In genomic region chr19:4695224-4695731, GRCh38 we compare ENCODE assay signal across 15 cellular contexts. TPM values are rescaled to one million over a fixed set of nuclear protein-coding genes. Genes with fewer than 3 reads are reported as not detected.
DNase-seq lines count a peak whose midpoint lies in the region; ATAC-seq and TF ChIP-seq lines count a peak whose summit lies in the region.
"Had no signal": no experiment of that assay in that cellular context is flagged by ENCODE, and none has a peak within 500 bp of the region (broad histone marks: within the 10 kb centered on the region; RNA-seq: fewer than 3 reads in every experiment).

No MANE protein-coding gene starts in this region.

- peak overlapping the region; percentile 44 to 85 for H3K27ac ChIP-seq in liver (ENCODE audit: low read depth in 1 of 2, low read length in 2 of 2)
- peak overlapping the region; percentile 85 for H3K27ac ChIP-seq in suprapubic skin

- no peak for ATAC-seq in GM19467 (IDR thresholded peaks at IDR 0.05; ENCODE audit: unreplicated experiment)
- ATAC-seq: stimulated activated naive B cell treated with anti-CD40 and anti-IgM and Interleukin-4, amounts not matched to agents 10 μg/mL and 1 μg/mL and 100 μg/mL, for 72 hours had no signal

- 41% methylated on average over 19 of the region's 19 CpGs for WGBS in liver
- WGBS in suprapubic skin, result 78% methylated on average over 14 of the region's 19 CpGs

- no peak for TF ChIP-seq RAD21 in liver (IDR thresholded peaks at IDR 0.05)

- H3K4me3 ChIP-seq in liver (ENCODE audit: low read depth in 1 of 3, low read length in 3 of 3) (no peak overlapping the region), suprapubic skin (no peak overlapping the region)
- H3K4me3 ChIP-seq: prostate gland had no signal

- H3K27me3 ChIP-seq in liver (ENCODE audit: control insufficient read depth in 4 of 4, insufficient read depth in 4 of 4, low read length in 3 of 4) (no peaks in the 10 kb centered on the region), suprapubic skin (no peaks in the 10 kb centered on the region)

- TF ChIP-seq CTCF in liver (IDR thresholded peaks at IDR 0.05; ENCODE audit: low read depth, low read length, missing input control) (no peak), suprapubic skin (IDR thresholded peaks at IDR 0.05) (no peak)

- peaks cover 24 to 43% (median 35%) of the 10 kb centered on the region in 4 donors for H3K36me3 ChIP-seq in liver (ENCODE audit: control insufficient read depth in 4 of 4, insufficient read depth in 3 of 4, low read depth in 1 of 4, low read length in 3 of 4)
- peaks cover 90% of the 10 kb centered on the region for H3K36me3 ChIP-seq in suprapubic skin

- H3K4me1 ChIP-seq in liver (ENCODE audit: control insufficient read depth in 4 of 4, insufficient read depth in 4 of 4, low read length in 3 of 4) (peaks cover 13 to 47% (median 32%) of the 10 kb centered on the region in 4 donors), suprapubic skin (peaks cover 63% of the 10 kb centered on the region)
- H3K4me1 ChIP-seq: prostate gland had no signal

- H3K9me3 ChIP-seq in liver (ENCODE audit: control insufficient read depth in 4 of 4, low read length in 3 of 4) (no peaks in the 10 kb centered on the region), suprapubic skin (no peaks in the 10 kb centered on the region)
- H3K9me3 ChIP-seq: prostate gland had no signal

- no peak for TF ChIP-seq POLR2A in suprapubic skin (IDR thresholded peaks at IDR 0.05)

- DNase-seq in NCI-H2029 treated with DMSO at 0.1 percent for 48 hours (lab: John Stamatoyannopoulos, UW), result peak; percentile 45
- DNase-seq in cerebellar cortex (ENCODE audit: low spot score), result peak; percentile 62
- no peak for DNase-seq in suprapubic skin (ENCODE audit: low spot score in 2 of 2)
- DNase-seq in putamen (ENCODE audit: low spot score), result no peak
- DNase-seq in stimulated activated CD4-positive, alpha-beta T cell treated with anti-CD3 and anti-CD28 coated beads, Interleukin-4, amount 100 ng/mL, for 1 hour, result no peak
- no peak for DNase-seq in HuH-7.5 (ENCODE audit: low spot score)
- DNase-seq: activated CD4-positive, alpha-beta memory T cell treated with anti-CD3 and anti-CD28 coated beads for 36 hours; CD8-positive, alpha-beta memory T cell; NCI-H1105 treated with DMSO at 0.1 percent for 48 hours; NCI-H526; stimulated activated CD4-positive, alpha-beta T cell treated with anti-CD3 and anti-CD28 coated beads, Interleukin-4, amount 100 ng/mL, for 4 hours; stimulated activated naive B cell treated with anti-CD40 and anti-IgM and Interleukin-4, amounts not matched to agents 10 μg/mL and 1 μg/mL and 100 μg/mL, for 72 hours had no signal

- no peak overlapping the region for H3K9ac ChIP-seq in liver (ENCODE audit: low read depth in 1 of 2, low read length in 2 of 2)

- TF ChIP-seq EP300 in suprapubic skin (IDR thresholded peaks at IDR 0.05), result no peak

TF ChIP-seq in liver, 16 proteins besides CTCF, POLR2A, EP300 and RAD21:
- TF ChIP-seq JUND (IDR thresholded peaks at IDR 0.05) (no peak), HNF4A (conservative IDR thresholded peaks at IDR 0.05) (peak in 1 of 2 donors; percentile 2), ZBTB33 (IDR thresholded peaks at IDR 0.05) (no peak), EGR1 (IDR thresholded peaks at IDR 0.05; ENCODE audit: low read depth in 2 of 2) (no peak), YY1 (IDR thresholded peaks at IDR 0.05) (no peak), RXRA (IDR thresholded peaks at IDR 0.05) (peak; percentile 11 to 42)

RNA-seq across cellular contexts. Expression of gene MYDGF, which starts 25.1 kb away (rescaled TPM):
- 10 to 100 TPM; 85.1 to 88.9 TPM for total RNA-seq in liver
- polyA plus RNA-seq in liver, result 100 to 1,000 TPM; 198 to 222 TPM
- total RNA-seq in suprapubic skin, result 10 to 100 TPM; 17.5 to 43.6 (median 28.3) TPM

RNA-seq across cellular contexts. Expression of gene DPP9, which starts 28.4 kb away (rescaled TPM):
- total RNA-seq in liver (10 to 100 TPM; 27.3 to 74.5 TPM), suprapubic skin (100 to 1,000 TPM in 2 of 4 donors, 10 to 100 TPM in 2; 51.2 to 126 (median 84.1) TPM)
- polyA plus RNA-seq in liver, result 10 to 100 TPM; 20.5 to 53.4 TPM

RNA-seq across cellular contexts. Expression of gene TNFAIP8L1, which starts 56.0 kb away (rescaled TPM):
- total RNA-seq in liver, result 10 to 100 TPM; 15.6 to 29.0 TPM
- polyA plus RNA-seq in liver, result 10 to 100 TPM; 19.1 to 21.2 TPM
- total RNA-seq in suprapubic skin, result 1 to 10 TPM; 4.8 to 8.3 (median 7.0) TPM

Comparison
In these comparisons a context has a peak if more than half of its experiments do, and no peak if none do; other contexts are left out.
1. DNase-seq: peak in NCI-H2029 treated with DMSO at 0.1 percent for 48 hours (single experiment) and cerebellar cortex (single experiment); none in suprapubic skin (0 of 2), putamen (single experiment), stimulated activated CD4-positive, alpha-beta T cell treated with anti-CD3 and anti-CD28 coated beads, Interleukin-4, amount 100 ng/mL, for 1 hour (single experiment) and HuH-7.5 (single experiment).